ENCODE assay signal across 8 cellular contexts in the genomic region with DNA sequence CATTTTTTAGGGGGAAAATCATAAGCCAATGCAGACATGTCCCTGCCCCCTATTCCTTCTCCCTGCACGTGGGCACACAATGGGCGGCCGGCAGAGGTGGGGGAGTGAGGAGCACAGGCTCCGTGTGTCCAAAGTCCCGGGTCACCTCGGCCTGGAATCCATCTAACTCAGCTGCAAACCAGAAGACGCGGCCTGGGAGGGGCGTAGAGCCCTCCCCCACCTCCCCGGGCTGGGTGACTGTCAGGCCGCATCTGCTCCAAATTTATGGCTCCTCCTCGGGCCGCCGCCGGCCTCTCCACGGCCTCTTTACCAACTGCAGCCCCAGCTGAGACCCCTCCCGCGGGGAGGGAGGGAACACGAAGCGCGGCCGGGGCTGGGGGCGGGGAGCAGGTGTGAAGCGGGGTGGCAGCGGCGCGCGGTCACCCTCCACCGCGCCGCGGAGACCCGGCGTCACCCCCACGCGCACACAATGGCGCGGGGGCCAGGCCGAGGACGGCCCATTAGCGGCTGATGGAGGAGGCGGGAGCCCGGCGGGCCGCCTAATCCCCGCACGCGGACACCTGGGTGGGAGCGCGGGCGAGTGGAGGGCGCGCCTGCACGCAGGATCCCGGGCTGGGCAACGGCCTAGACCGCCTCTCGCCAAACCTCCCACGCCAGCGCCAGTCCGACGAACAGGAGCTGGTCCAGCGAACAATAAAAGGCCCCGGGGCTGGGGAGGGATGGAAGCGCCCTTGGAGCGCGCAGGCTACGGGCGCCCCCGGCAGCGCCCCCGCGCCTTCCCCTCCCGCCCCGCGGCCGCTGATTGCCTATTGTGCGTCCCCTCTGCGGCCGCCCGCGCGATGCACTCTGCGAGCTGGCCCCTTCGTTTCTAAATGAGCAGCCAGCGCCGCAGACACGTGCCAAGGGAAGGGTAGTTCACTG. TPM values are rescaled to one million over a fixed set of nuclear protein-coding genes. Genes with fewer than 3 reads are reported as not detected.
DNase-seq lines count a peak whose midpoint lies in the region; FAIRE-seq and TF ChIP-seq lines count a peak whose summit lies in the region.

No MANE protein-coding gene starts in this region.

- no peaks in the 10 kb centered on the region for H3K9me3 ChIP-seq in Peyer's patch

- H3K27ac Mint-ChIP-seq in CD14-positive monocyte, result no peak overlapping the region

- H3K4me3 Mint-ChIP-seq in CD14-positive monocyte, result peak overlapping the region in 1 of 2 donors; percentile 78

- H3K27me3 Mint-ChIP-seq in CD14-positive monocyte (ENCODE audit: low read depth in 3 of 3), result peaks cover 80 to 92% (median 82%) of the 10 kb centered on the region in 3 donors

- peaks cover 0 to 20% (median 8%) of the 10 kb centered on the region in 4 donors for H3K4me1 ChIP-seq in Peyer's patch

- no peaks in the 10 kb centered on the region for H3K36me3 ChIP-seq in Peyer's patch

- peaks cover 0 to 6% (median 0%) of the 10 kb centered on the region in 7 donors for H3K9me3 Mint-ChIP-seq in CD14-positive monocyte

- peak overlapping the region in 3 of 4 donors; percentile 33 to 43 (median 39) for H3K4me3 ChIP-seq in Peyer's patch
- peak overlapping the region; percentile 49 for H3K4me3 ChIP-seq in fibroblast of the aortic adventitia (ENCODE audit: low read depth, low read length)
- peak overlapping the region; percentile 45 for H3K4me3 ChIP-seq in skeletal muscle cell (ENCODE audit: low read depth, low read length)

- FAIRE-seq in GM12892 (lab: Jason Lieb, UNC), result no peak

- intact Hi-C loops in CD14-positive monocyte (cut with micrococcal nuclease), result loop anchor here in 1 of 2 donors (5.0 kb wide), 1 partner anchor 172 kb away; no protein-coding TSS in a partner anchor

- H3K36me3 Mint-ChIP-seq in CD14-positive monocyte, result peaks cover 0 to 5% of the 10 kb centered on the region in 2 donors

- DNase-seq in GM03348 (ENCODE audit: low spot score), result peak; percentile 38
- no peak for DNase-seq in Peyer's patch
- DNase-seq in fibroblast of the aortic adventitia (ENCODE audit: low read depth), result no peak
- DNase-seq in skeletal muscle cell (ENCODE audit: low read depth), result no peak
- no peak for DNase-seq in activated CD8-positive, alpha-beta memory T cell treated with anti-CD3 and anti-CD28 coated beads for 24 hours
- DNase-seq in CD14-positive monocyte (ENCODE audit: low spot score), result no peak
- no peak for DNase-seq in glomerular visceral epithelial cell (ENCODE audit: extremely low spot score)
- DNase-seq in GM12892 (ENCODE audit: insufficient read length), result no peak

- H3K27ac ChIP-seq in Peyer's patch, result no peak overlapping the region

- H3K4me1 Mint-ChIP-seq in CD14-positive monocyte, result peaks cover 12% of the 10 kb centered on the region

- peaks cover 0 to 35% of the 10 kb centered on the region in 2 donors for H3K27me3 ChIP-seq in Peyer's patch

- TF ChIP-seq CTCF in Peyer's patch (IDR thresholded peaks at IDR 0.05) (no peak), fibroblast of the aortic adventitia (IDR thresholded peaks at IDR 0.05; ENCODE audit: insufficient read depth, low read length) (no peak), CD14-positive monocyte (IDR thresholded peaks at IDR 0.05) (no peak)

- TF ChIP-seq POLR2A in Peyer's patch (IDR thresholded peaks at IDR 0.05) (no peak), GM12892 (IDR thresholded peaks at IDR 0.05; ENCODE audit: low read depth, low read length) (no peak)

RNA-seq across cellular contexts. Expression of a gene that starts 25.9 kb away (rescaled TPM):
- 10 to 100 TPM in 2 of 4 donors, 1 to 10 TPM in 2; 3.6 to 49.5 (median 16.1) TPM for total RNA-seq in Peyer's patch
- total RNA-seq in fibroblast of the aortic adventitia (ENCODE audit: low replicate concordance), result 11.7 and 13.6 TPM in 2 replicates
- under 1 TPM; 0.39 to 0.81 TPM for polyA plus RNA-seq in CD14-positive monocyte
- 1.0 TPM for polyA plus RNA-seq in GM12892 (2012; ENCODE audit: missing spikeins)

RNA-seq across cellular contexts. Expression of a gene that starts 39.1 kb away (rescaled TPM):
- total RNA-seq in Peyer's patch (10 to 100 TPM; 16.5 to 33.8 (median 17.3) TPM), fibroblast of the aortic adventitia (ENCODE audit: low replicate concordance) (10.8 and 15.0 TPM in 2 replicates)
- 1 to 10 TPM; 1.2 to 1.8 TPM for polyA plus RNA-seq in CD14-positive monocyte
- 5.6 TPM for polyA plus RNA-seq in GM12892 (2012; ENCODE audit: missing spikeins)

RNA-seq across cellular contexts. Expression of a gene that starts 58.4 kb away (rescaled TPM):
- total RNA-seq in Peyer's patch (10 to 100 TPM in 1 of 4 donors, 1 to 10 TPM in 3; 3.7 to 20.6 (median 5.4) TPM), fibroblast of the aortic adventitia (ENCODE audit: low replicate concordance) (1.3 and 3.3 TPM in 2 replicates)
- polyA plus RNA-seq in CD14-positive monocyte, result under 1 TPM in 1 of 2 donors, not detected in 1; 0.20 TPM
- not detected for polyA plus RNA-seq in GM12892 (2012; ENCODE audit: missing spikeins)
